In genomic region chr1:204074274-204075115, GRCh38 we compare ENCODE assay signal across 8 cellular contexts. TPM values are rescaled to one million over a fixed set of nuclear protein-coding genes. Genes with fewer than 3 reads are reported as not detected.
DNase-seq lines count a peak whose midpoint lies in the region; ATAC-seq and TF ChIP-seq lines count a peak whose summit lies in the region.

No MANE protein-coding gene starts in this region.

- H3K36me3 ChIP-seq in BE2C (no peaks in the 10 kb centered on the region), muscle layer of duodenum (ENCODE audit: control insufficient read depth in 1 of 2, insufficient read depth in 2 of 2, low read length in 2 of 2) (no peaks in the 10 kb centered on the region), vagina (no peaks in the 10 kb centered on the region)

- peak overlapping the region; percentile 96 for H3K4me3 Mint-ChIP-seq in HFFc6

- TF ChIP-seq CTCF in BE2C (IDR thresholded peaks at IDR 0.05; ENCODE audit: low read depth, low read length) (no peak), HFFc6 (IDR thresholded peaks at IDR 0.05) (peak; percentile 30), WI38 (IDR thresholded peaks at IDR 0.05; ENCODE audit: low read depth, low read length) (no peak), fibroblast of mammary gland (conservative IDR thresholded peaks at IDR 0.05; ENCODE audit: control insufficient read depth, insufficient read depth, low read depth, low read length) (no peak), vagina (IDR thresholded peaks at IDR 0.05) (no peak)

- H3K27me3 Mint-ChIP-seq in HFFc6 (ENCODE audit: insufficient read depth) = peaks cover 5% of the 10 kb centered on the region

- no peaks in the 10 kb centered on the region for H3K36me3 Mint-ChIP-seq in HFFc6 (ENCODE audit: low read depth)

- peak in 1 of 2 donors; percentile 38 for TF ChIP-seq POLR2A in vagina (IDR thresholded peaks at IDR 0.05)

- H3K4me1 ChIP-seq in BE2C = no peaks in the 10 kb centered on the region; the same call in 1 of the 2 replicates
- peaks cover under 1 to 29% of the 10 kb centered on the region in 2 donors for H3K4me1 ChIP-seq in muscle layer of duodenum (ENCODE audit: control insufficient read depth in 1 of 2, insufficient read depth in 2 of 2, low read length in 2 of 2)
- peaks cover 51% of the 10 kb centered on the region for H3K4me1 ChIP-seq in vagina

- H3K4me1 Mint-ChIP-seq in HFFc6 (ENCODE audit: low read depth) = peaks cover 34% of the 10 kb centered on the region

- intact Hi-C loops in vagina (cut with DNase I) = no loop called here

- H3K4me3 ChIP-seq in BE2C (ENCODE audit: low read depth, low read length) = peak overlapping the region; percentile 47
- H3K4me3 ChIP-seq in WI38 (ENCODE audit: low read depth, low read length) = peak overlapping the region; percentile 70
- peak overlapping the region; percentile 62 for H3K4me3 ChIP-seq in fibroblast of mammary gland (ENCODE audit: control insufficient read depth, low read depth, low read length)
- H3K4me3 ChIP-seq in muscle layer of duodenum (ENCODE audit: low read depth in 1 of 2, low read length in 2 of 2) = peak overlapping the region; percentile 70 to 89
- peak overlapping the region; percentile 84 to 91 for H3K4me3 ChIP-seq in vagina

- H3K9me3 ChIP-seq in BE2C (no peaks in the 10 kb centered on the region), muscle layer of duodenum (ENCODE audit: control insufficient read depth in 1 of 2, low read length in 2 of 2) (no peaks in the 10 kb centered on the region), vagina (no peaks in the 10 kb centered on the region)

- peak; percentile 48 for DNase-seq in BE2C
- peak; percentile 50 for DNase-seq in HFFc6
- DNase-seq in fibroblast of mammary gland (ENCODE audit: low read depth) = peak; percentile 55
- DNase-seq in vagina (ENCODE audit: extremely low spot score in 2 of 2) = peak in 1 of 2 donors; percentile 91
- DNase-seq in NK-92 (lab: John Stamatoyannopoulos, UW; ENCODE audit: unreplicated experiment) = no peak

- H3K9me3 Mint-ChIP-seq in HFFc6 = no peaks in the 10 kb centered on the region

- peak overlapping the region; percentile 81; the same call in 1 of the 2 replicates for H3K27ac Mint-ChIP-seq in HFFc6

- ATAC-seq in HG03159 (IDR thresholded peaks at IDR 0.05; ENCODE audit: unreplicated experiment) = no peak

- H3K27ac ChIP-seq in muscle layer of duodenum (ENCODE audit: low read length) (peak overlapping the region; percentile 31), vagina (peak overlapping the region; percentile 97)

- H3K27me3 ChIP-seq in BE2C = peaks cover 41% of the 10 kb centered on the region
- H3K27me3 ChIP-seq in muscle layer of duodenum (ENCODE audit: low read depth, low read length) = no peaks in the 10 kb centered on the region
- no peaks in the 10 kb centered on the region for H3K27me3 ChIP-seq in vagina

RNA-seq across cellular contexts. Expression of gene SOX13, which starts 1.6 kb away (rescaled TPM):
- 0.22 TPM for polyA plus RNA-seq in BE2C (2012; ENCODE audit: insufficient read depth, insufficient read length, low read depth)
- total RNA-seq in HFFc6 (2021; fragmentation: NEBNext Ultra II Directional; extraction: Animal tissue kit (Norgen Biotek cat#: 25700)) = 10 to 100 TPM in 5 of 6 experiments, 1 to 10 TPM in 1; 9.9 to 13.5 (median 11.1) TPM
- 41.0 TPM for total RNA-seq in vagina
